In the genomic region with DNA sequence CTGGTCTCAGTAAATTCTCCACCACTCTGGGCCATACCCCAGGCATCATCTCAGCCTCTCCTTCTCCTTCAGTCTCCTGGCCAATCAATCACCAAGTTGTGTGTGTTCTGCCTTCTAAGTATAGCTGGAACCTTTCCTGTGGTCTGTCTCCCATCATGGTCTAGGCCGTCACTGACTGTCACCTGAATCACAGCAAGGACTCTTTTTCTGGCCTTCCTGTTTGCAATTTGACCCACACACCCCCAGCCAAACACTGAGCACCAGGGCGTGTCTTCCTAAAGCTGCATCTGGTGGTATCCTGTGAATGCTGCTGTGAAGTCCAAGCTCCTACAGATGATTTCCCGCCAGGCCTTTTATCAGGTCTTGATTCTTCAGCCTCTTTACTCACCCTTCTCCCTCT, we compare ENCODE assay signal across 26 cellular contexts.
"Had no signal": no experiment of that assay in that cellular context is flagged by ENCODE, and none has a peak within 500 bp of the region (broad histone marks: within the 10 kb centered on the region; RNA-seq: fewer than 3 reads in every experiment).

No MANE protein-coding gene starts in this region.

- H3K4me1 Mint-ChIP-seq: endodermal cell, mesothelial cell of epicardium, nephron had no signal

- H3K27me3 Mint-ChIP-seq: stimulated activated naive B cell treated with anti-CD40 and anti-IgM and Interleukin-4, amounts not matched to agents 10 μg/mL and 1 μg/mL and 100 μg/mL, for 72 hours had no signal

- ATAC-seq: heart left ventricle; lower lobe of right lung; psoas muscle; sciatic nerve; stimulated activated naive B cell treated with anti-CD40 and anti-IgM and Interleukin-4, amounts not matched to agents 10 μg/mL and 1 μg/mL and 100 μg/mL, for 72 hours had no signal

- H3K36me3 Mint-ChIP-seq: memory B cell; mesothelial cell of epicardium; stimulated activated naive B cell treated with anti-CD40 and anti-IgM and Interleukin-4, amounts not matched to agents 10 μg/mL and 1 μg/mL and 100 μg/mL, for 72 hours had no signal

- H3K4me1 ChIP-seq: heart left ventricle, left ventricle myocardium inferior, lower lobe of right lung, psoas muscle, spleen, stomach had no signal

- H3K9me3 Mint-ChIP-seq: endodermal cell; memory B cell; mesothelial cell of epicardium; nephron; stimulated activated naive B cell treated with anti-CD40 and anti-IgM and Interleukin-4, amounts not matched to agents 10 μg/mL and 1 μg/mL and 100 μg/mL, for 72 hours had no signal

- H3K27ac Mint-ChIP-seq: endodermal cell; memory B cell; mesothelial cell of epicardium; nephron; stimulated activated naive B cell treated with anti-CD40 and anti-IgM and Interleukin-4, amounts not matched to agents 10 μg/mL and 1 μg/mL and 100 μg/mL, for 72 hours had no signal

- H3K36me3 ChIP-seq: heart left ventricle, left ventricle myocardium inferior, lower lobe of right lung, neutrophil, spleen, stomach, thoracic aorta had no signal

- H3K27ac ChIP-seq: coronary artery, heart left ventricle, left ventricle myocardium inferior, lower lobe of right lung, neutrophil, psoas muscle, spleen, stomach, thoracic aorta had no signal

- DNase-seq: effector CD4-positive, alpha-beta T cell; erythroblast; foreskin melanocyte; heart left ventricle; hypothalamus; left ventricle myocardium inferior; lower lobe of right lung; psoas muscle; spleen; stimulated activated CD4-positive, alpha-beta T cell treated with anti-CD3 and anti-CD28 coated beads, Interleukin-15, amount 100 ng/mL, for 24 hours; stimulated activated CD4-positive, alpha-beta T cell treated with anti-CD3 and anti-CD28 coated beads, Interleukin-1b, Interleukin-23, amount 100 ng/mL, for 48 hours; stimulated activated CD4-positive, alpha-beta T cell treated with anti-CD3 and anti-CD28 coated beads, Interleukin-4, amount 100 ng/mL, for 24 hours; stimulated activated naive B cell treated with anti-CD40 and anti-IgM and Interleukin-4, amounts not matched to agents 10 μg/mL and 1 μg/mL and 100 μg/mL, for 72 hours; stomach; substantia nigra; trophoblast cell had no signal

- FAIRE-seq: endothelial cell of umbilical vein, keratinocyte had no signal

- H3K27me3 ChIP-seq: neutrophil, spleen, stomach had no signal

- H3K4me3 Mint-ChIP-seq: endodermal cell; memory B cell; mesothelial cell of epicardium; nephron; stimulated activated naive B cell treated with anti-CD40 and anti-IgM and Interleukin-4, amounts not matched to agents 10 μg/mL and 1 μg/mL and 100 μg/mL, for 72 hours had no signal

- H3K9me3 ChIP-seq: heart left ventricle, left ventricle myocardium inferior, lower lobe of right lung, neutrophil, psoas muscle, spleen, stomach, thoracic aorta had no signal

- H3K4me3 ChIP-seq: coronary artery, heart left ventricle, left ventricle myocardium inferior, lower lobe of right lung, psoas muscle, spleen, stomach, thoracic aorta had no signal
